In the genomic region with DNA sequence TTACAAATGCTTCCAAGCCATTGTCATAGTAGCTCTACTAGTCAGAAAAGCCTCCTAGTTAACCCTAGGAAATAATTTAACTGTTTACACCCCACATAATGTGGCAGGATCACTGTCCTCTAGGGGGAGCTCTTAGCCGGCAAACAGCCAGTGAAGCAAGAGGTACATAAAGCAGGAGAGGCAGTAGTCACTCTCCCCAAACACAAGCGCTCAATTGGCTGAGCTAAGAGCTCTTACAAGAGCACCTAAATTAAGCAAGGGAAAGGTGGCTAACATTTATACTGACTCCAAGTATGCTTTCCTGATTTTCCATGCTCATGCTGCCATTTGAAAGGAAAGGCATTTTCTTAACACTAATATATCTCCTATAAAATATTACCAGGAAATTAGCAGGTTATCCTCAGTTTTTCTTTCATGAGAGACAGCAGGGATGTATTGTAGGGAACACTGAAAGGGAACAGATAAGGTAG, we compare ENCODE assay signal across 8 cellular contexts.
DNase-seq lines count a peak whose midpoint lies in the region; ATAC-seq, FAIRE-seq and TF ChIP-seq lines count a peak whose summit lies in the region.

No MANE protein-coding gene starts in this region.

- no peak for ATAC-seq in HG03439 (IDR thresholded peaks at IDR 0.05; ENCODE audit: unreplicated experiment)

- no peak overlapping the region for H3K4me3 ChIP-seq in LNCaP clone FGC (ENCODE audit: low read depth, low read length)

- TF ChIP-seq POLR2A in H54 (IDR thresholded peaks at IDR 0.05; ENCODE audit: low read depth, low read length) = no peak

- DNase-seq in EL (peak; percentile 74), H54 (ENCODE audit: insufficient read length, low spot score) (peak; percentile 21), LNCaP clone FGC (ENCODE audit: low read depth) (peak; percentile 57), RPMI8226 (peak; percentile 86), activated T-helper 1 cell treated with Interleukin-2 at 50 U/mL for 16 hours (ENCODE audit: low read depth) (peak; percentile 8), germinal center (ENCODE audit: low spot score) (peak; percentile 47)
- DNase-seq in stimulated activated CD4-positive, alpha-beta T cell treated with anti-CD3 and anti-CD28 coated beads, Interleukin-12 subunit alpha, Interleukin-12 subunit beta, amount 100 ng/mL, for 4 hours = peak; percentile 45

- peak; percentile 97 for FAIRE-seq in H54 (lab: Jason Lieb, UNC)

- TF ChIP-seq CTCF in LNCaP clone FGC (IDR thresholded peaks at IDR 0.05; ENCODE audit: control insufficient read depth, extremely low read depth, insufficient read depth) = peak; percentile 89

Comparison
In these comparisons a context has a peak if more than half of its experiments do, and no peak if none do; other contexts are left out.
1. DNase-seq: peak in every context shown above with its lines; median percentile 86 in RPMI8226; 74 in EL; 57 in LNCaP clone FGC; 47 in germinal center; 45 in stimulated activated CD4-positive, alpha-beta T cell treated with anti-CD3 and anti-CD28 coated beads, Interleukin-12 subunit alpha, Interleukin-12 subunit beta, amount 100 ng/mL, for 4 hours; 21 in H54; 8 in activated T-helper 1 cell treated with Interleukin-2 at 50 U/mL for 16 hours.